ENCODE assay signal across 1 cellular context in the genomic region with DNA sequence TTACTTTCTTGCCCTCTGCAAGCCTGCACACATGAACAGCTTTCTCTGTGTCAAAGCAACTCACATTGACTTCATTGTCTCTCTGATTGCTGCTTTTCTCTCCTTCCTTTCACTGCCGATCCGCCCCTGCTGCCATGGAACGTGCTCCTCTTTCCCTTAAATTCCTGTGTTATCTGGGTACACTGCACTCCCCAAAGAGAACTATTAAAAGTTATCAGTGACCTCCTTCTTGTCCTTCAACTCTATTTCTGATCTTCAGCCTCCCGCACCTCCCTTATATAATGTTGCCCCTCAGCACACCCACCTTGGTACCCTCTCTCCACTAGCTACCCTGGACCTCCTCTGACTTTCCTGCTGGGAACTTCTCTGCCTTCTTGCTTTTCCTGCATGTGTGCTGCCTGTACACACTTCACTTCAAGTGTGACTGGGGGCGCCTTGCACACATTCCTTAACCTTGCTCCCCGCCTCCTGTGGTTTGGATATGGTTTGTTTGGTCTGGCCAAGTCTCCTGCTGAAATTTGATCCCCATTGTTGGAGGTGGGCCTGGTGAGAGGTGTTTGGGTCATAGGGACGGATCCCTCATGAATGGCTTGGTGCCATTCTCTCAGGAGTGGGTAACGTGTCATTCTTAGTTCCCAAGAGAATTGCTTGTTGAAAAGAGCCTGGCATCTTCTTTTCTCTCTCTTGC.
TF ChIP-seq lines count a peak whose summit lies in the region.

No MANE protein-coding gene starts in this region.

TF ChIP-seq in GM23338, 12 proteins besides CTCF, POLR2A, EP300 and RAD21:
- TF ChIP-seq POLR2AphosphoS5 (IDR thresholded peaks at IDR 0.05; ENCODE audit: low read depth) (no peak), STAT1 (IDR thresholded peaks at IDR 0.05; ENCODE audit: unreplicated experiment) (no peak), JUNB (IDR thresholded peaks at IDR 0.05; ENCODE audit: unreplicated experiment) (no peak), EZH2 (IDR thresholded peaks at IDR 0.05; ENCODE audit: low read depth, unreplicated experiment) (no peak), ZNF114 (CRISPR knock-in tag; IDR thresholded peaks at IDR 0.05) (no peak), EZH2phosphoT487 (IDR thresholded peaks at IDR 0.05; ENCODE audit: unreplicated experiment) (no peak), NANOG (IDR thresholded peaks at IDR 0.05; ENCODE audit: borderline replicate concordance) (no peak), CREB1 (CRISPR knock-in tag; IDR thresholded peaks at IDR 0.05; ENCODE audit: low read depth) (no peak), ZNF331 (CRISPR knock-in tag; IDR thresholded peaks at IDR 0.05; ENCODE audit: low read depth) (no peak)
- TF ChIP-seq, protein P1, sequence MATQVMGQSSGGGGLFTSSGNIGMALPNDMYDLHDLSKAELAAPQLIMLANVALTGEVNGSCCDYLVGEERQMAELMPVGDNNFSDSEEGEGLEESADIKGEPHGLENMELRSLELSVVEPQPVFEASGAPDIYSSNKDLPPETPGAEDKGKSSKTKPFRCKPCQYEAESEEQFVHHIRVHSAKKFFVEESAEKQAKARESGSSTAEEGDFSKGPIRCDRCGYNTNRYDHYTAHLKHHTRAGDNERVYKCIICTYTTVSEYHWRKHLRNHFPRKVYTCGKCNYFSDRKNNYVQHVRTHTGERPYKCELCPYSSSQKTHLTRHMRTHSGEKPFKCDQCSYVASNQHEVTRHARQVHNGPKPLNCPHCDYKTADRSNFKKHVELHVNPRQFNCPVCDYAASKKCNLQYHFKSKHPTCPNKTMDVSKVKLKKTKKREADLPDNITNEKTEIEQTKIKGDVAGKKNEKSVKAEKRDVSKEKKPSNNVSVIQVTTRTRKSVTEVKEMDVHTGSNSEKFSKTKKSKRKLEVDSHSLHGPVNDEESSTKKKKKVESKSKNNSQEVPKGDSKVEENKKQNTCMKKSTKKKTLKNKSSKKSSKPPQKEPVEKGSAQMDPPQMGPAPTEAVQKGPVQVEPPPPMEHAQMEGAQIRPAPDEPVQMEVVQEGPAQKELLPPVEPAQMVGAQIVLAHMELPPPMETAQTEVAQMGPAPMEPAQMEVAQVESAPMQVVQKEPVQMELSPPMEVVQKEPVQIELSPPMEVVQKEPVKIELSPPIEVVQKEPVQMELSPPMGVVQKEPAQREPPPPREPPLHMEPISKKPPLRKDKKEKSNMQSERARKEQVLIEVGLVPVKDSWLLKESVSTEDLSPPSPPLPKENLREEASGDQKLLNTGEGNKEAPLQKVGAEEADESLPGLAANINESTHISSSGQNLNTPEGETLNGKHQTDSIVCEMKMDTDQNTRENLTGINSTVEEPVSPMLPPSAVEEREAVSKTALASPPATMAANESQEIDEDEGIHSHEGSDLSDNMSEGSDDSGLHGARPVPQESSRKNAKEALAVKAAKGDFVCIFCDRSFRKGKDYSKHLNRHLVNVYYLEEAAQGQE (IDR thresholded peaks at IDR 0.05; ENCODE audit: unreplicated experiment), result no peak
- TF ChIP-seq, protein P2, sequence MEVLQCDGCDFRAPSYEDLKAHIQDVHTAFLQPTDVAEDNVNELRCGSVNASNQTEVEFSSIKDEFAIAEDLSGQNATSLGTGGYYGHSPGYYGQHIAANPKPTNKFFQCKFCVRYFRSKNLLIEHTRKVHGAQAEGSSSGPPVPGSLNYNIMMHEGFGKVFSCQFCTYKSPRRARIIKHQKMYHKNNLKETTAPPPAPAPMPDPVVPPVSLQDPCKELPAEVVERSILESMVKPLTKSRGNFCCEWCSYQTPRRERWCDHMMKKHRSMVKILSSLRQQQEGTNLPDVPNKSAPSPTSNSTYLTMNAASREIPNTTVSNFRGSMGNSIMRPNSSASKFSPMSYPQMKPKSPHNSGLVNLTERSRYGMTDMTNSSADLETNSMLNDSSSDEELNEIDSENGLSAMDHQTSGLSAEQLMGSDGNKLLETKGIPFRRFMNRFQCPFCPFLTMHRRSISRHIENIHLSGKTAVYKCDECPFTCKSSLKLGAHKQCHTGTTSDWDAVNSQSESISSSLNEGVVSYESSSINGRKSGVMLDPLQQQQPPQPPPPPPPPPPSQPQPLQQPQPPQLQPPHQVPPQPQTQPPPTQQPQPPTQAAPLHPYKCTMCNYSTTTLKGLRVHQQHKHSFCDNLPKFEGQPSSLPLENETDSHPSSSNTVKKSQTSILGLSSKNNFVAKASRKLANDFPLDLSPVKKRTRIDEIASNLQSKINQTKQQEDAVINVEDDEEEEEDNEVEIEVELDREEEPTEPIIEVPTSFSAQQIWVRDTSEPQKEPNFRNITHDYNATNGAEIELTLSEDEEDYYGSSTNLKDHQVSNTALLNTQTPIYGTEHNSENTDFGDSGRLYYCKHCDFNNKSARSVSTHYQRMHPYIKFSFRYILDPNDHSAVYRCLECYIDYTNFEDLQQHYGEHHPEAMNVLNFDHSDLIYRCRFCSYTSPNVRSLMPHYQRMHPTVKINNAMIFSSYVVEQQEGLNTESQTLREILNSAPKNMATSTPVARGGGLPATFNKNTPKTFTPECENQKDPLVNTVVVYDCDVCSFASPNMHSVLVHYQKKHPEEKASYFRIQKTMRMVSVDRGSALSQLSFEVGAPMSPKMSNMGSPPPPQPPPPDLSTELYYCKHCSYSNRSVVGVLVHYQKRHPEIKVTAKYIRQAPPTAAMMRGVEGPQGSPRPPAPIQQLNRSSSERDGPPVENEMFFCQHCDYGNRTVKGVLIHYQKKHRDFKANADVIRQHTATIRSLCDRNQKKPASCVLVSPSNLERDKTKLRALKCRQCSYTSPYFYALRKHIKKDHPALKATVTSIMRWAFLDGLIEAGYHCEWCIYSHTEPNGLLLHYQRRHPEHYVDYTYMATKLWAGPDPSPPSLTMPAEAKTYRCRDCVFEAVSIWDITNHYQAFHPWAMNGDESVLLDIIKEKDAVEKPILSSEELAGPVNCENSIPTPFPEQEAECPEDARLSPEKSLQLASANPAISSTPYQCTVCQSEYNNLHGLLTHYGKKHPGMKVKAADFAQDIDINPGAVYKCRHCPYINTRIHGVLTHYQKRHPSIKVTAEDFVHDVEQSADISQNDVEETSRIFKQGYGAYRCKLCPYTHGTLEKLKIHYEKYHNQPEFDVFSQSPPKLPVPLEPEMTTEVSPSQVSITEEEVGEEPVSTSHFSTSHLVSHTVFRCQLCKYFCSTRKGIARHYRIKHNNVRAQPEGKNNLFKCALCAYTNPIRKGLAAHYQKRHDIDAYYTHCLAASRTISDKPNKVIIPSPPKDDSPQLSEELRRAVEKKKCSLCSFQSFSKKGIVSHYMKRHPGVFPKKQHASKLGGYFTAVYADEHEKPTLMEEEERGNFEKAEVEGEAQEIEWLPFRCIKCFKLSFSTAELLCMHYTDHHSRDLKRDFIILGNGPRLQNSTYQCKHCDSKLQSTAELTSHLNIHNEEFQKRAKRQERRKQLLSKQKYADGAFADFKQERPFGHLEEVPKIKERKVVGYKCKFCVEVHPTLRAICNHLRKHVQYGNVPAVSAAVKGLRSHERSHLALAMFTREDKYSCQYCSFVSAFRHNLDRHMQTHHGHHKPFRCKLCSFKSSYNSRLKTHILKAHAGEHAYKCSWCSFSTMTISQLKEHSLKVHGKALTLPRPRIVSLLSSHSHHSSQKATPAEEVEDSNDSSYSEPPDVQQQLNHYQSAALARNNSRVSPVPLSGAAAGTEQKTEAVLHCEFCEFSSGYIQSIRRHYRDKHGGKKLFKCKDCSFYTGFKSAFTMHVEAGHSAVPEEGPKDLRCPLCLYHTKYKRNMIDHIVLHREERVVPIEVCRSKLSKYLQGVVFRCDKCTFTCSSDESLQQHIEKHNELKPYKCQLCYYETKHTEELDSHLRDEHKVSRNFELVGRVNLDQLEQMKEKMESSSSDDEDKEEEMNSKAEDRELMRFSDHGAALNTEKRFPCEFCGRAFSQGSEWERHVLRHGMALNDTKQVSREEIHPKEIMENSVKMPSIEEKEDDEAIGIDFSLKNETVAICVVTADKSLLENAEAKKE (CRISPR knock-in tag; IDR thresholded peaks at IDR 0.05), result no peak
- TF ChIP-seq, protein P3, sequence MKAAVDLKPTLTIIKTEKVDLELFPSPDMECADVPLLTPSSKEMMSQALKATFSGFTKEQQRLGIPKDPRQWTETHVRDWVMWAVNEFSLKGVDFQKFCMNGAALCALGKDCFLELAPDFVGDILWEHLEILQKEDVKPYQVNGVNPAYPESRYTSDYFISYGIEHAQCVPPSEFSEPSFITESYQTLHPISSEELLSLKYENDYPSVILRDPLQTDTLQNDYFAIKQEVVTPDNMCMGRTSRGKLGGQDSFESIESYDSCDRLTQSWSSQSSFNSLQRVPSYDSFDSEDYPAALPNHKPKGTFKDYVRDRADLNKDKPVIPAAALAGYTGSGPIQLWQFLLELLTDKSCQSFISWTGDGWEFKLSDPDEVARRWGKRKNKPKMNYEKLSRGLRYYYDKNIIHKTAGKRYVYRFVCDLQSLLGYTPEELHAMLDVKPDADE (IDR thresholded peaks at IDR 0.05), result no peak
